In the genomic region with DNA sequence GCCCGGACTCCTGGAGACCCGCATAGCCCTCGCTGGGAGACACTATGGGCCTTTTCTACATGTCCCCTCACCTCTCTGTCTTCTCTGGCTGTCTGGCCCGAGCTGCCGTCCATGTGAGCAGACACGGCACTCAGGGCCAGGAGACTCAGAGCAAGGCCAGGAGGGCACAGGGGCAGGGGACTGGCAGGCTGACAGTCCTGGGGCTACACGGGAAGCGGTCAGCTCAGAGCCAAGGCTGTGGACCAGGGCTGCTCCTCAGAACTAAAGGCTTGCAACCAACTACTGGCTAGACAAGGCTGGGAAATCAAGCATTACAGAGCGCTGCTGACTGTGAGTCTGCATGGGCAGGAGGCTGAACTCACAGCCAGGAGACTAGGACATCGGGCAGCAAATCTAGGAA, we compare ENCODE assay signal across 19 cellular contexts.
"Had no signal": no experiment of that assay in that cellular context is flagged by ENCODE, and none has a peak within 500 bp of the region (broad histone marks: within the 10 kb centered on the region; RNA-seq: fewer than 3 reads in every experiment).

No MANE protein-coding gene starts in this region.

- H3K9me3 ChIP-seq: prostate gland had no signal

- H3K79me2 ChIP-seq: hepatocyte had no signal

- H3K36me3 Mint-ChIP-seq: activated CD8-positive, alpha-beta memory T cell treated with anti-CD3 and anti-CD28 coated beads, Interleukin-2, amount 10 ng/mL, durations not matched to agents 7 days and 5 days; memory B cell had no signal

- H3K4me3 Mint-ChIP-seq: activated CD4-positive, alpha-beta memory T cell treated with anti-CD3 and anti-CD28 coated beads, Interleukin-2, amount 10 ng/mL, durations not matched to agents 7 days and 5 days; activated CD4-positive, alpha-beta T cell treated with anti-CD3 and anti-CD28 coated beads, Interleukin-2, amount 10 ng/mL, durations not matched to agents 24 days and 14 days; activated CD8-positive, alpha-beta memory T cell treated with anti-CD3 and anti-CD28 coated beads, Interleukin-2, amount 10 ng/mL, durations not matched to agents 7 days and 5 days; activated naive CD8-positive, alpha-beta T cell treated with anti-CD3 and anti-CD28 coated beads, Interleukin-2, amount 50 U/mL, for 24 hours; activated T-helper 1 cell treated with anti-CD3 and anti-CD28 coated beads, Interleukin-12 subunit alpha, Interleukin-12 subunit beta, Interleukin-2, Interleukin-4 antibody, amounts not matched to agents 30 ng/mL and 10 ng/mL and 1 ng/mL, durations not matched to agents 14 hours and 24 hours and 36 hours; memory B cell; T-helper 17 cell had no signal

- H3K4me1 Mint-ChIP-seq: activated CD4-positive, alpha-beta memory T cell treated with anti-CD3 and anti-CD28 coated beads, Interleukin-2, amount 10 ng/mL, durations not matched to agents 7 days and 5 days; activated CD4-positive, alpha-beta T cell treated with anti-CD3 and anti-CD28 coated beads, Interleukin-2, amount 10 ng/mL, durations not matched to agents 24 days and 14 days; activated CD8-positive, alpha-beta memory T cell treated with anti-CD3 and anti-CD28 coated beads, Interleukin-2, amount 10 ng/mL, durations not matched to agents 7 days and 5 days; activated naive CD8-positive, alpha-beta T cell treated with anti-CD3 and anti-CD28 coated beads, Interleukin-2, amount 50 U/mL, for 24 hours; memory B cell; T-helper 17 cell had no signal

- H3K27ac Mint-ChIP-seq: activated CD4-positive, alpha-beta memory T cell treated with anti-CD3 and anti-CD28 coated beads, Interleukin-2, amount 10 ng/mL, durations not matched to agents 7 days and 5 days; activated CD4-positive, alpha-beta T cell treated with anti-CD3 and anti-CD28 coated beads, Interleukin-2, amount 10 ng/mL, durations not matched to agents 24 days and 14 days; activated CD8-positive, alpha-beta memory T cell treated with anti-CD3 and anti-CD28 coated beads, Interleukin-2, amount 10 ng/mL, durations not matched to agents 7 days and 5 days; activated naive CD8-positive, alpha-beta T cell treated with anti-CD3 and anti-CD28 coated beads, Interleukin-2, amount 50 U/mL, for 24 hours; activated T-helper 1 cell treated with anti-CD3 and anti-CD28 coated beads, Interleukin-12 subunit alpha, Interleukin-12 subunit beta, Interleukin-2, Interleukin-4 antibody, amounts not matched to agents 30 ng/mL and 10 ng/mL and 1 ng/mL, durations not matched to agents 14 hours and 24 hours and 36 hours; memory B cell; T-helper 17 cell had no signal

- H2AFZ ChIP-seq: hepatocyte had no signal

- DNase-seq: activated CD4-positive, alpha-beta memory T cell treated with anti-CD3 and anti-CD28 coated beads, Interleukin-2, amount 10 ng/mL, durations not matched to agents 7 days and 5 days; activated CD4-positive, alpha-beta T cell treated with anti-CD3 and anti-CD28 coated beads, Interleukin-2, amount 10 ng/mL, durations not matched to agents 24 days and 14 days; activated CD8-positive, alpha-beta memory T cell treated with anti-CD3 and anti-CD28 coated beads, Interleukin-2, amount 10 ng/mL, durations not matched to agents 7 days and 5 days; activated gamma-delta T cell; activated naive CD4-positive, alpha-beta T cell treated with anti-CD3 and anti-CD28 coated beads, Interleukin-2, amount 50 U/mL, for 16 hours; activated naive CD8-positive, alpha-beta T cell treated with anti-CD3 and anti-CD28 coated beads, Interleukin-2, amount 50 U/mL, for 24 hours; activated T-cell treated with anti-CD3 and anti-CD28 coated beads for 4 hours; effector CD8-positive, alpha-beta T cell; foreskin melanocyte; glutamatergic neuron; stimulated activated CD4-positive, alpha-beta T cell treated with anti-CD3 and anti-CD28 coated beads, Interleukin-4, amount 100 ng/mL, for 24 hours; stimulated activated naive CD4-positive, alpha-beta T cell treated with Interleukin-2 at 50 U/mL for 16 hours; SW 1271; T-helper 17 cell had no signal

- H3K27me3 ChIP-seq: hepatocyte had no signal

- H3K36me3 ChIP-seq: prostate gland had no signal

- ATAC-seq: activated CD8-positive, alpha-beta memory T cell treated with anti-CD3 and anti-CD28 coated beads, Interleukin-2, amount 10 ng/mL, durations not matched to agents 7 days and 5 days; activated naive CD8-positive, alpha-beta T cell treated with anti-CD3 and anti-CD28 coated beads, Interleukin-2, amount 50 U/mL, for 24 hours; esophagus mucosa; T-helper 17 cell had no signal

- H3K27ac ChIP-seq: hepatocyte, prostate gland had no signal

- H3K9me3 Mint-ChIP-seq: activated CD4-positive, alpha-beta memory T cell treated with anti-CD3 and anti-CD28 coated beads, Interleukin-2, amount 10 ng/mL, durations not matched to agents 7 days and 5 days; activated CD4-positive, alpha-beta T cell treated with anti-CD3 and anti-CD28 coated beads, Interleukin-2, amount 10 ng/mL, durations not matched to agents 24 days and 14 days; activated naive CD8-positive, alpha-beta T cell treated with anti-CD3 and anti-CD28 coated beads, Interleukin-2, amount 50 U/mL, for 24 hours; activated T-helper 1 cell treated with anti-CD3 and anti-CD28 coated beads, Interleukin-12 subunit alpha, Interleukin-12 subunit beta, Interleukin-2, Interleukin-4 antibody, amounts not matched to agents 30 ng/mL and 10 ng/mL and 1 ng/mL, durations not matched to agents 14 hours and 24 hours and 36 hours; memory B cell had no signal

- H3K4me2 ChIP-seq: hepatocyte had no signal

- H3K4me3 ChIP-seq: hepatocyte, prostate gland had no signal

- H3K27me3 Mint-ChIP-seq: activated CD4-positive, alpha-beta T cell treated with anti-CD3 and anti-CD28 coated beads, Interleukin-2, amount 10 ng/mL, durations not matched to agents 24 days and 14 days; activated naive CD8-positive, alpha-beta T cell treated with anti-CD3 and anti-CD28 coated beads, Interleukin-2, amount 50 U/mL, for 24 hours had no signal
